ENCODE assay signal across 22 cellular contexts in genomic region chr16:49487746-49488145, GRCh38.
"Had no signal": no experiment of that assay in that cellular context is flagged by ENCODE, and none has a peak within 500 bp of the region (broad histone marks: within the 10 kb centered on the region; RNA-seq: fewer than 3 reads in every experiment).

No MANE protein-coding gene starts in this region.

- DNase-seq: activated CD4-positive, alpha-beta T cell treated with anti-CD3 and anti-CD28 coated beads for 1 hour; activated CD4-positive, alpha-beta T cell treated with anti-CD3 and anti-CD28 coated beads, Interleukin-2, amount 10 ng/mL, durations not matched to agents 7 days and 5 days; activated CD8-positive, alpha-beta T cell treated with anti-CD3 and anti-CD28 coated beads for 36 hours; activated naive CD4-positive, alpha-beta T cell treated with anti-CD3 and anti-CD28 coated beads for 36 hours; activated T-cell treated with anti-CD3 and anti-CD28 coated beads, Interleukin-2, amount 50 U/mL, for 72 hours; amniotic stem cell; central memory CD4-positive, alpha-beta T cell; endodermal cell; foreskin fibroblast; heart right ventricle; natural killer cell; right lobe of liver; small intestine; stimulated activated naive CD4-positive, alpha-beta T cell; T-helper 9 cell had no signal

- H3K27me3 ChIP-seq: right lobe of liver, tibial nerve had no signal

- H3K27me3 Mint-ChIP-seq: activated CD8-positive, alpha-beta T cell treated with anti-CD3 and anti-CD28 coated beads for 36 hours had no signal

- H3K9me3 ChIP-seq: right lobe of liver, suprapubic skin had no signal

- H3K27ac Mint-ChIP-seq: activated CD4-positive, alpha-beta T cell treated with anti-CD3 and anti-CD28 coated beads, Interleukin-2, amount 10 ng/mL, durations not matched to agents 7 days and 5 days; activated CD8-positive, alpha-beta T cell treated with anti-CD3 and anti-CD28 coated beads for 36 hours; activated naive CD4-positive, alpha-beta T cell treated with anti-CD3 and anti-CD28 coated beads for 36 hours; activated T-cell treated with anti-CD3 and anti-CD28 coated beads, Interleukin-2, amount 50 U/mL, for 72 hours; dendritic cell treated with granulocyte-macrophage colony-stimulating factor and Interleukin-4, amounts not matched to agents 40 ng/mL and 50 ng/mL, for 4 days; endodermal cell; memory B cell; natural killer cell had no signal

- H3K36me3 ChIP-seq: heart right ventricle, right lobe of liver, suprapubic skin, tibial nerve had no signal

- ATAC-seq: activated CD8-positive, alpha-beta T cell treated with anti-CD3 and anti-CD28 coated beads for 36 hours; activated T-cell treated with anti-CD3 and anti-CD28 coated beads, Interleukin-2, amount 50 U/mL, for 72 hours; esophagus mucosa; heart right ventricle; natural killer cell; right lobe of liver had no signal

- H3K27ac ChIP-seq: heart right ventricle, right lobe of liver, SK-N-MC, suprapubic skin, tibial nerve, VCaP had no signal

- H3K4me3 ChIP-seq: heart right ventricle, right lobe of liver, SK-N-MC, suprapubic skin, tibial nerve had no signal

- H3K36me3 Mint-ChIP-seq: memory B cell, natural killer cell had no signal

- H3K4me1 Mint-ChIP-seq: activated CD4-positive, alpha-beta T cell treated with anti-CD3 and anti-CD28 coated beads, Interleukin-2, amount 10 ng/mL, durations not matched to agents 7 days and 5 days; natural killer cell had no signal

- H3K9me3 Mint-ChIP-seq: activated CD4-positive, alpha-beta T cell treated with anti-CD3 and anti-CD28 coated beads, Interleukin-2, amount 10 ng/mL, durations not matched to agents 7 days and 5 days; activated CD8-positive, alpha-beta T cell treated with anti-CD3 and anti-CD28 coated beads for 36 hours; activated naive CD4-positive, alpha-beta T cell treated with anti-CD3 and anti-CD28 coated beads for 36 hours; activated T-cell treated with anti-CD3 and anti-CD28 coated beads, Interleukin-2, amount 50 U/mL, for 72 hours; dendritic cell treated with granulocyte-macrophage colony-stimulating factor and Interleukin-4, amounts not matched to agents 40 ng/mL and 50 ng/mL, for 4 days; endodermal cell; natural killer cell had no signal

- H3K4me3 Mint-ChIP-seq: activated CD4-positive, alpha-beta T cell treated with anti-CD3 and anti-CD28 coated beads, Interleukin-2, amount 10 ng/mL, durations not matched to agents 7 days and 5 days; activated CD8-positive, alpha-beta T cell treated with anti-CD3 and anti-CD28 coated beads for 36 hours; activated naive CD4-positive, alpha-beta T cell treated with anti-CD3 and anti-CD28 coated beads for 36 hours; activated T-cell treated with anti-CD3 and anti-CD28 coated beads, Interleukin-2, amount 50 U/mL, for 72 hours; dendritic cell treated with granulocyte-macrophage colony-stimulating factor and Interleukin-4, amounts not matched to agents 40 ng/mL and 50 ng/mL, for 4 days; endodermal cell; memory B cell; natural killer cell had no signal
